In genomic region chr6:116254297-116254724, GRCh38 we compare ENCODE assay signal across 8 cellular contexts. TPM values are rescaled to one million over a fixed set of nuclear protein-coding genes. Genes with fewer than 3 reads are reported as not detected.
DNase-seq lines count a peak whose midpoint lies in the region; ATAC-seq lines count a peak whose summit lies in the region.

No MANE protein-coding gene starts in this region.

- peak overlapping the region; percentile 68 for H3K9ac ChIP-seq in ES-I3 (ENCODE audit: low read depth, low read length)
- peak overlapping the region; percentile 74 for H3K9ac ChIP-seq in iPS-15b (ENCODE audit: low read depth, low read length)

- peaks cover 25% of the 10 kb centered on the region for H3K4me1 ChIP-seq in ES-I3 (ENCODE audit: insufficient read depth, low read length)
- peaks cover 10% of the 10 kb centered on the region for H3K4me1 ChIP-seq in SJCRH30
- peaks cover 14% of the 10 kb centered on the region for H3K4me1 ChIP-seq in iPS-15b (ENCODE audit: control insufficient read depth, insufficient read depth, low read length)

- H3K4me3 ChIP-seq in SJCRH30 (peak overlapping the region; percentile 84), iPS-15b (ENCODE audit: low read depth, low read length) (peak overlapping the region; percentile 90)

- DNase-seq in SJCRH30 (no peak), hypothalamus (lab: John Stamatoyannopoulos, UW) (no peak), NCI-H146 (lab: John Stamatoyannopoulos, UW) (no peak), DMS53 treated with DMSO at 0.1 percent for 48 hours (lab: John Stamatoyannopoulos, UW; ENCODE audit: unreplicated experiment) (no peak)

- no peaks in the 10 kb centered on the region for H3K27me3 ChIP-seq in SJCRH30
- H3K27me3 ChIP-seq in iPS-15b (ENCODE audit: control insufficient read depth, insufficient read depth, low read length), result no peaks in the 10 kb centered on the region

- H3K36me3 ChIP-seq in ES-I3 (ENCODE audit: insufficient read depth, low read length), result no peaks in the 10 kb centered on the region
- no peaks in the 10 kb centered on the region for H3K36me3 ChIP-seq in SJCRH30
- no peaks in the 10 kb centered on the region for H3K36me3 ChIP-seq in iPS-15b (ENCODE audit: control insufficient read depth, insufficient read depth, low read length)

- peak overlapping the region; percentile 91 for H3K27ac ChIP-seq in SJCRH30

- no peaks in the 10 kb centered on the region for H3K9me3 ChIP-seq in ES-I3 (ENCODE audit: control insufficient read depth, insufficient read depth, low read length)
- H3K9me3 ChIP-seq in SJCRH30 (replicated peaks), result no peaks in the 10 kb centered on the region
- no peaks in the 10 kb centered on the region for H3K9me3 ChIP-seq in iPS-15b (ENCODE audit: control insufficient read depth, insufficient read depth, low read length)

- ATAC-seq in HG02610 (IDR thresholded peaks at IDR 0.05; ENCODE audit: unreplicated experiment), result peak; percentile 22
- ATAC-seq in activated CD4-positive, CD25-positive, alpha-beta regulatory T cell treated with anti-CD3 and anti-CD28 coated beads, Interleukin-2, amount 50 U/mL, for 24 hours, result no peak

RNA-seq across cellular contexts. Expression of gene TSPYL4, which starts 0.4 kb away (rescaled TPM):
- total RNA-seq in SJCRH30 (2014; rRNA removed; shearing (Covaris generic)), result 12.3 and 13.4 TPM in 2 replicates

RNA-seq across cellular contexts. Expression of gene TSPYL1, which starts 25.4 kb away (rescaled TPM):
- 57.6 and 61.9 TPM in 2 replicates for total RNA-seq in SJCRH30 (2014; rRNA removed; shearing (Covaris generic))
